ENCODE assay signal across 7 cellular contexts in the genomic region with DNA sequence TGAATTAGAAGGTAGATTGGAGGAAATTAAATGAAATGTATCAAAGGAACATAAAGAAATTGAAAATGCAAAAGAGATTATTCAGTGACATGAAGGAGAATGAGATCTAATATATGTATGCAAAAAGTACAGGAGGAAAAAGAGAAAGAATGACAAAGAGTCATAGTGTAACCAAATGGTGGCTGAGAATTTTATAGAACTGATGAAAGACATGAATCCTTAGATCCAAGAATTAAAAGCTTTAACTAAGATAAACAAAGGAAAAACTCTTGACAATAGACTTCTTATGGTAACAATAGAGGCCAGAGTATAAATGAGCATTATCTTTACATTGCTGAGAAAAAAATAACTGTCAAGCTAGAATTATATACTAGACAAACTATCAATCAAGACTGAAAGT.
"Had no signal": no experiment of that assay in that cellular context is flagged by ENCODE, and none has a peak within 500 bp of the region (broad histone marks: within the 10 kb centered on the region; RNA-seq: fewer than 3 reads in every experiment).

No MANE protein-coding gene starts in this region.

- ATAC-seq: HepG2, K562 had no signal

- H3K4me3 ChIP-seq: K562 had no signal

- DNase-seq: IMR-90, KBM-7, KG1 had no signal

- H3K27ac ChIP-seq: HL-60 had no signal

- FAIRE-seq: HepG2, HTR-8/SVneo, K562 had no signal
